ENCODE assay signal across 8 cellular contexts in genomic region chr7:120856621-120857352, GRCh38. TPM values are rescaled to one million over a fixed set of nuclear protein-coding genes. Genes with fewer than 3 reads are reported as not detected.
DNase-seq lines count a peak whose midpoint lies in the region; ATAC-seq, FAIRE-seq and TF ChIP-seq lines count a peak whose summit lies in the region.

No MANE protein-coding gene starts in this region.

- peak overlapping the region; percentile 74 for H3K4me2 ChIP-seq in A549

- DNase-seq in A549 (ENCODE audit: low read depth in 1 of 2, low spot score in 1 of 2), result peak; percentile 29 to 39
- peak; percentile 37 to 52 for DNase-seq in NCI-H1930 (lab: John Stamatoyannopoulos, UW)
- DNase-seq in activated CD8-positive, alpha-beta memory T cell treated with anti-CD3 and anti-CD28 coated beads, Interleukin-2, amount 10 ng/mL, durations not matched to agents 7 days and 5 days, result no peak
- DNase-seq in foreskin melanocyte, result peak; percentile 30
- DNase-seq in nephron progenitor cell, result peak; percentile 77
- DNase-seq in AML-193 (lab: John Stamatoyannopoulos, UW), result no peak

- TF ChIP-seq POLR2A in A549 (IDR thresholded peaks at IDR 0.05; ENCODE audit: low read length), result no peak

- 17% methylated on average over 29 of the region's 39 CpGs for WGBS in A549 (ENCODE audit: missing lambda C conversion rate)

- FAIRE-seq in A549 (lab: Jason Lieb, UNC), result no peak

- peak overlapping the region; percentile 63 for H3K4me3 Mint-ChIP-seq in activated CD8-positive, alpha-beta memory T cell treated with anti-CD3 and anti-CD28 coated beads, Interleukin-2, amount 10 ng/mL, durations not matched to agents 7 days and 5 days
- peak overlapping the region; percentile 99 for H3K4me3 Mint-ChIP-seq in nephron progenitor cell

- peaks cover 67% of the 10 kb centered on the region for H3K27me3 Mint-ChIP-seq in activated CD8-positive, alpha-beta memory T cell treated with anti-CD3 and anti-CD28 coated beads, Interleukin-2, amount 10 ng/mL, durations not matched to agents 7 days and 5 days
- H3K27me3 Mint-ChIP-seq in nephron progenitor cell (ENCODE audit: low read depth, poor library complexity), result no peaks in the 10 kb centered on the region

- POLR2A ChIA-PET in A549 (lab: Yijun Ruan, JAX), result no interaction called here

- TF ChIP-seq RAD21 in A549 (conservative IDR thresholded peaks at IDR 0.05 in 1 of 2, IDR thresholded peaks at IDR 0.05 in 1 of 2), result no peak

- peaks cover 4% of the 10 kb centered on the region; the same call in 1 of the 3 replicates for H3K4me1 ChIP-seq in A549

- H3K4me1 Mint-ChIP-seq in activated CD8-positive, alpha-beta memory T cell treated with anti-CD3 and anti-CD28 coated beads, Interleukin-2, amount 10 ng/mL, durations not matched to agents 7 days and 5 days, result peaks cover 11% of the 10 kb centered on the region
- peaks cover 56% of the 10 kb centered on the region for H3K4me1 Mint-ChIP-seq in nephron progenitor cell

- CTCF ChIA-PET in A549 (lab: Yijun Ruan, JAX), result interaction anchor here (1.2 to 2.7 kb wide), 3 partner anchors 9 to 61 kb away, joined by 3 to 7 read pairs (median 6); no protein-coding TSS in a partner anchor
- CTCF ChIA-PET in activated CD8-positive, alpha-beta memory T cell treated with anti-CD3 and anti-CD28 coated beads, Interleukin-2, amount 10 ng/mL, durations not matched to agents 7 days and 5 days (lab: Charles Lee), result interaction anchor here (1.0 kb wide), 1 partner anchor 9 kb away, joined by 4 read pairs; no protein-coding TSS in a partner anchor

- ATAC-seq in A549 (peak; percentile 64 to 76), GM18498 (IDR thresholded peaks at IDR 0.05; ENCODE audit: unreplicated experiment) (peak; percentile 75), HG02759 (IDR thresholded peaks at IDR 0.05; ENCODE audit: unreplicated experiment) (peak; percentile 71)
- peak; percentile 48 for ATAC-seq in activated CD8-positive, alpha-beta memory T cell treated with anti-CD3 and anti-CD28 coated beads, Interleukin-2, amount 10 ng/mL, durations not matched to agents 7 days and 5 days

- no peaks in the 10 kb centered on the region for H3K36me3 Mint-ChIP-seq in activated CD8-positive, alpha-beta memory T cell treated with anti-CD3 and anti-CD28 coated beads, Interleukin-2, amount 10 ng/mL, durations not matched to agents 7 days and 5 days
- peaks cover 23% of the 10 kb centered on the region for H3K36me3 Mint-ChIP-seq in nephron progenitor cell (ENCODE audit: low read depth)

- H3K9me3 Mint-ChIP-seq in activated CD8-positive, alpha-beta memory T cell treated with anti-CD3 and anti-CD28 coated beads, Interleukin-2, amount 10 ng/mL, durations not matched to agents 7 days and 5 days (ENCODE audit: low read depth), result no peaks in the 10 kb centered on the region
- no peaks in the 10 kb centered on the region for H3K9me3 Mint-ChIP-seq in nephron progenitor cell

- TF ChIP-seq CTCF in A549 (IDR thresholded peaks at IDR 0.05), result no peak
- TF ChIP-seq CTCF in nephron progenitor cell (IDR thresholded peaks at IDR 0.05), result no peak

- H3K27ac Mint-ChIP-seq in activated CD8-positive, alpha-beta memory T cell treated with anti-CD3 and anti-CD28 coated beads, Interleukin-2, amount 10 ng/mL, durations not matched to agents 7 days and 5 days, result no peak overlapping the region
- H3K27ac Mint-ChIP-seq in nephron progenitor cell, result peak overlapping the region; percentile 97

- H3K27ac ChIP-seq in A549, result peak overlapping the region in 1 of 2 experiments; percentile 83; a peak in 2 of 6 replicates

- no peak for TF ChIP-seq EP300 in A549 (IDR thresholded peaks at IDR 0.05)

- H3K9me3 ChIP-seq in A549, result no peaks in the 10 kb centered on the region

- peak overlapping the region; percentile 65 for H3K4me3 ChIP-seq in A549

TF ChIP-seq in A549, 52 proteins besides CTCF, POLR2A, EP300 and RAD21:
- TF ChIP-seq BHLHE40 (IDR thresholded peaks at IDR 0.05; ENCODE audit: low read depth, low read length), result no peak
- no peak for TF ChIP-seq SREBF2 (IDR thresholded peaks at IDR 0.05)
- peak; percentile 56; the same call in 1 of the 2 replicates for TF ChIP-seq RNF2 (IDR thresholded peaks at IDR 0.05; ENCODE audit: borderline replicate concordance, low read depth)
- peak; percentile 23; the same call in 1 of the 2 replicates for TF ChIP-seq MAX (IDR thresholded peaks at IDR 0.05)

RNA-seq across cellular contexts. Expression of gene TSPAN12, which starts 1.2 kb away (rescaled TPM):
- 0.98 and 1.2 TPM in 2 replicates for polyA plus RNA-seq in A549 (2011; rRNA removed)
- 0.48 and 0.51 TPM in 2 replicates for polyA plus RNA-seq in A549 (2012; cell fraction: cytosol; rRNA removed)
- polyA plus RNA-seq in A549 (2012; cell fraction: nucleus; rRNA removed), result 0.11 and 0.18 TPM in 2 replicates
- 0.41 to 0.62 TPM (median 0.58 TPM) in 3 replicates for polyA plus RNA-seq in A549 (2017; fragmentation: RNase III; extraction: RNeasy Plus Mini Kit Qiagen cat#74134 plus additional on column Dnase treatment)
- polyA minus RNA-seq in A549 (2011; rRNA and poly(A)+ RNA removed), result 0.92 and 1.2 TPM in 2 replicates
- not detected for total RNA-seq in activated CD8-positive, alpha-beta memory T cell treated with anti-CD3 and anti-CD28 coated beads, Interleukin-2, amount 10 ng/mL, durations not matched to agents 7 days and 5 days

Comparison
In these comparisons a context has a peak if more than half of its experiments do, and no peak if none do; other contexts are left out.
1. DNase-seq: peak in A549 (2 of 2), NCI-H1930 (2 of 2), foreskin melanocyte (single experiment) and nephron progenitor cell (single experiment); none in activated CD8-positive, alpha-beta memory T cell treated with anti-CD3 and anti-CD28 coated beads, Interleukin-2, amount 10 ng/mL, durations not matched to agents 7 days and 5 days (single experiment) and AML-193 (0 of 2).
2. Peak in every context shown above with its lines, with median percentiles within 50 percentile points of each other: ATAC-seq.